ENCODE assay signal across 9 cellular contexts in the genomic region with DNA sequence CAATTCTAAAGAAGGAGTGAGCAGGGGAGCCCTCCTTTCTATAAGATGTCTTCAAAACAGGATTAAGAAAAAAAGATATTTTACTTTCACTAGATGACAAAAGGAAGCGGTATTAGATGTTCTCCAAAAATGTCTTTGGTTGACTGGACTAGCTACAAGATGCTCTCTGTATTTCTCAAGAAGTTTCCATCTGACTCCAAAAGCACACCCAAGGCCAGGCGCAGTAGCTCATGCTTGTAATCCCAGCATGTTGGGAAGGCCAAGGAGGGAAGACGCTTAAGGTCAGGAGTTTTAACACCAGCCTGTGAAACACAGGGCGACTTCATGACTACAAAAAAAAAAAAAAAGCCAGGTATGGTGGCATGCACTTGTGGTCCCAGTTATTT.
DNase-seq lines count a peak whose midpoint lies in the region; ATAC-seq lines count a peak whose summit lies in the region.
"Had no signal": no experiment of that assay in that cellular context is flagged by ENCODE, and none has a peak within 500 bp of the region (broad histone marks: within the 10 kb centered on the region; RNA-seq: fewer than 3 reads in every experiment).

No MANE protein-coding gene starts in this region.

- no peaks in the 10 kb centered on the region for H3K36me3 Mint-ChIP-seq in activated CD4-positive, alpha-beta memory T cell treated with anti-CD3 and anti-CD28 coated beads for 36 hours

- H3K27me3 ChIP-seq in muscle layer of duodenum (ENCODE audit: low read depth, low read length) = no peaks in the 10 kb centered on the region

- POLR2A ChIA-PET in activated CD4-positive, alpha-beta memory T cell treated with anti-CD3 and anti-CD28 coated beads for 36 hours (lab: Charles Lee) = interaction anchor here (0.6 to 3.7 kb wide), 15 partner anchors 10 to 292 kb away, joined by 3 to 43 read pairs (median 9); a partner anchor contains a TSS

- H3K4me3 Mint-ChIP-seq in activated CD4-positive, alpha-beta memory T cell treated with anti-CD3 and anti-CD28 coated beads for 36 hours = peak overlapping the region; percentile 72

- ATAC-seq in GM18498 (IDR thresholded peaks at IDR 0.05; ENCODE audit: unreplicated experiment) (peak; percentile 25), HG02678 (IDR thresholded peaks at IDR 0.05; ENCODE audit: unreplicated experiment) (peak; percentile 30), sciatic nerve (no peak)

- H3K27me3 Mint-ChIP-seq in activated CD4-positive, alpha-beta memory T cell treated with anti-CD3 and anti-CD28 coated beads for 36 hours = no peaks in the 10 kb centered on the region

- H3K4me1 ChIP-seq in muscle layer of duodenum (ENCODE audit: control insufficient read depth in 1 of 2, insufficient read depth in 2 of 2, low read length in 2 of 2) = peaks cover 0 to 10% of the 10 kb centered on the region in 2 donors

- peak overlapping the region; percentile 67 for H3K27ac ChIP-seq in muscle layer of duodenum (ENCODE audit: low read length)

- no peaks in the 10 kb centered on the region for H3K36me3 ChIP-seq in muscle layer of duodenum (ENCODE audit: control insufficient read depth in 1 of 2, insufficient read depth in 2 of 2, low read length in 2 of 2)

- in situ Hi-C loops in KBM-7 (cut with MboI; ENCODE audit: low pct_unique_long_range_greater_than_20kb, low sequenced_read_pairs) = no loop called here

- H3K9me3 Mint-ChIP-seq in activated CD4-positive, alpha-beta memory T cell treated with anti-CD3 and anti-CD28 coated beads for 36 hours = no peaks in the 10 kb centered on the region

- no peak overlapping the region for H3K4me3 ChIP-seq in muscle layer of duodenum (ENCODE audit: low read depth in 1 of 2, low read length in 2 of 2)

- CTCF ChIA-PET in activated CD4-positive, alpha-beta memory T cell treated with anti-CD3 and anti-CD28 coated beads for 36 hours (lab: Charles Lee) = interaction anchor here (0.6 to 3.5 kb wide), 12 partner anchors 11 to 63 kb away, joined by 3 to 22 read pairs (median 4); no protein-coding TSS in a partner anchor

- peaks cover 92% of the 10 kb centered on the region for H3K4me1 Mint-ChIP-seq in activated CD4-positive, alpha-beta memory T cell treated with anti-CD3 and anti-CD28 coated beads for 36 hours (ENCODE audit: low read depth)

- DNase-seq in activated CD4-positive, alpha-beta memory T cell treated with anti-CD3 and anti-CD28 coated beads for 36 hours = peak; percentile 68
- DNase-seq in T-helper 9 cell (no peak), SW 1271 (lab: John Stamatoyannopoulos, UW) (no peak), sciatic nerve (ENCODE audit: low spot score) (no peak), KBM-7 (no peak)
- DNase-seq: NCI-H524 had no signal

- intact Hi-C loops in activated CD4-positive, alpha-beta memory T cell treated with anti-CD3 and anti-CD28 coated beads for 36 hours (cut with micrococcal nuclease) = loop anchor here (1.0 kb wide), 11 partner anchors 10 to 322 kb away; no protein-coding TSS in a partner anchor
- intact Hi-C loops in sciatic nerve (cut with DNase I) = no loop called here

- H3K9me3 ChIP-seq in muscle layer of duodenum (ENCODE audit: control insufficient read depth in 1 of 2, low read length in 2 of 2) = no peaks in the 10 kb centered on the region

- peak overlapping the region; percentile 98 for H3K27ac Mint-ChIP-seq in activated CD4-positive, alpha-beta memory T cell treated with anti-CD3 and anti-CD28 coated beads for 36 hours
